Comparison of ENCODE assay signal across 8 cellular contexts in the genomic region with DNA sequence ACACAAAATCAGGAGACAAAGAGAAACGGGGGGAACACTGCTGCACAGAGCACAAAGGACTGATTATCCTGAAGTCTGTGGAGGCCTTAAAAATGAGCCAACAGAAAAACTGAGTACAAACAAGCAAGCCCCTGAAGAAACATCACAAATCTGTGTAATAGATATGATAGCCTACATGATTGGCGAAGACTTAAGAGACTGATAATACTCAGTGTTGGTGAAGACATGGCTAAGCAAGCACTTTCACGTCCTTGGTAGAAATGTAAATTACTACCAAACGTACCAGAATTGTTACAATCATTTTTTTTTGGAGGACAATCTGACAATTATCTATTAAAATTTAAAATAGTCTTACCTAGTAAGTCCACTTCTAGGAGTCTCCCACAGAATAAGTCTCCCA.
"Had no signal": no experiment of that assay in that cellular context is flagged by ENCODE, and none has a peak within 500 bp of the region (broad histone marks: within the 10 kb centered on the region; RNA-seq: fewer than 3 reads in every experiment).

No MANE protein-coding gene starts in this region.

- FAIRE-seq: HTR-8/SVneo had no signal

- H3K4me3 ChIP-seq: GM23248, HAP-1 had no signal

- H3K27me3 Mint-ChIP-seq: IgD-negative memory B cell had no signal

- H3K36me3 ChIP-seq: HAP-1 had no signal

- ATAC-seq: HCT116 had no signal

- H3K4me3 Mint-ChIP-seq: IgD-negative memory B cell had no signal

- DNase-seq: GM23248, GOT3, H7, KG1 had no signal

- H2AFZ ChIP-seq: GM23248 had no signal

- H3K27ac ChIP-seq: GM23248 had no signal

- H3K9ac ChIP-seq: GM23248 had no signal

- H3K4me1 ChIP-seq: HAP-1 had no signal
